Comparison of ENCODE assay signal across 1 cellular context in genomic region chr4:18578307-18578706, GRCh38.
TF ChIP-seq lines count a peak whose summit lies in the region.

No MANE protein-coding gene starts in this region.

TF ChIP-seq in GM23338, 12 proteins besides CTCF, POLR2A, EP300 and RAD21:
- TF ChIP-seq ZNF462 (CRISPR knock-in tag; IDR thresholded peaks at IDR 0.05) (no peak), EZH2phosphoT487 (IDR thresholded peaks at IDR 0.05; ENCODE audit: unreplicated experiment) (no peak), POLR2AphosphoS5 (IDR thresholded peaks at IDR 0.05; ENCODE audit: low read depth) (no peak), STAT1 (IDR thresholded peaks at IDR 0.05; ENCODE audit: unreplicated experiment) (no peak), ETS1 (IDR thresholded peaks at IDR 0.05) (no peak), CREB1 (CRISPR knock-in tag; IDR thresholded peaks at IDR 0.05; ENCODE audit: low read depth) (no peak), ZNF331 (CRISPR knock-in tag; IDR thresholded peaks at IDR 0.05; ENCODE audit: low read depth) (no peak), EZH2 (IDR thresholded peaks at IDR 0.05; ENCODE audit: low read depth, unreplicated experiment) (no peak), JUNB (IDR thresholded peaks at IDR 0.05; ENCODE audit: unreplicated experiment) (no peak)
